Comparison of ENCODE assay signal across 8 cellular contexts in genomic region chr4:73620115-73620792, GRCh38. TPM values are rescaled to one million over a fixed set of nuclear protein-coding genes. Genes with fewer than 3 reads are reported as not detected.
DNase-seq lines count a peak whose midpoint lies in the region; ATAC-seq, FAIRE-seq and TF ChIP-seq lines count a peak whose summit lies in the region.

Gene RASSF6 (minus strand): TSS chr4:73620436. CDS start chr4:73611795, 8,641 bp downstream.

- H3K9me3 ChIP-seq in endothelial cell of umbilical vein (replicated peaks; ENCODE audit: control insufficient read depth, insufficient read depth, low read length) (no peaks in the 10 kb centered on the region), osteoblast (ENCODE audit: low read depth, low read length) (no peaks in the 10 kb centered on the region)

- no peak for FAIRE-seq in endothelial cell of umbilical vein (lab: Jason Lieb, UNC)

- BruUV-seq in endothelial cell of umbilical vein (replicated peaks; lab: Mats Ljungman, UMichigan): no TSS peak

- H3K4me1 ChIP-seq in endothelial cell of umbilical vein (ENCODE audit: control insufficient read depth, extremely low read depth, insufficient read depth, low read length) (no peaks in the 10 kb centered on the region), osteoblast (ENCODE audit: insufficient read depth, low read length) (no peaks in the 10 kb centered on the region)

- TF ChIP-seq CTCF in GM10248 (IDR thresholded peaks at IDR 0.05; ENCODE audit: control extremely low read depth, extremely low read depth, low read depth, missing control alignments): no peak
- TF ChIP-seq CTCF in RWPE1 (conservative IDR thresholded peaks at IDR 0.05; ENCODE audit: low read depth): no peak
- no peak for TF ChIP-seq CTCF in endothelial cell of umbilical vein (IDR thresholded peaks at IDR 0.05; ENCODE audit: extremely low read depth in 1 of 2, insufficient read depth in 1 of 2, low read depth in 1 of 2, low read length in 2 of 2)
- no peak for TF ChIP-seq CTCF in osteoblast (IDR thresholded peaks at IDR 0.05; ENCODE audit: extremely low read depth, low read depth, low read length)

- no peak for TF ChIP-seq POLR2A in endothelial cell of umbilical vein (IDR thresholded peaks at IDR 0.05; ENCODE audit: low read depth, low read length)

- H3K79me2 ChIP-seq in endothelial cell of umbilical vein (ENCODE audit: control insufficient read depth, insufficient read depth, low read length) (no peaks in the 10 kb centered on the region), osteoblast (ENCODE audit: insufficient read depth, low read length) (no peaks in the 10 kb centered on the region)

- H4K20me1 ChIP-seq in endothelial cell of umbilical vein (replicated peaks; ENCODE audit: control insufficient read depth, extremely low read depth, insufficient read depth, low read length) (no peaks in the 10 kb centered on the region), osteoblast (ENCODE audit: insufficient read depth, low read length) (no peaks in the 10 kb centered on the region)

- DNase-seq in GM10248 (ENCODE audit: extremely low spot score) (peak; percentile 36), HK-2 (ENCODE audit: unreplicated experiment) (peak; percentile 86), RWPE1 (ENCODE audit: low spot score) (peak; percentile 65), endothelial cell of umbilical vein (ENCODE audit: low read depth, low spot score) (no peak), osteoblast (ENCODE audit: insufficient read length, low spot score, missing footprints) (no peak), midbrain (lab: John Stamatoyannopoulos, UW) (no peak)
- DNase-seq in activated CD8-positive, alpha-beta memory T cell treated with anti-CD3 and anti-CD28 coated beads for 24 hours: no peak

- dilution Hi-C loops in endothelial cell of umbilical vein (cut with MboI; ENCODE audit: extremely low pct_ligation_motif_present, low sequenced_read_pairs): no loop called here

- ATAC-seq in GM21390 (IDR thresholded peaks at IDR 0.05; ENCODE audit: unreplicated experiment): peak; percentile 94

- H2AFZ ChIP-seq in endothelial cell of umbilical vein (ENCODE audit: low read depth, low read length) (peak within 1 kb of the TSS; percentile 74), osteoblast (ENCODE audit: low read length) (peak within 1 kb of the TSS; percentile 64)

- CTCF ChIA-PET in GM10248 (lab: Yijun Ruan, JAX): interaction anchor here (1.2 to 1.5 kb wide), 3 partner anchors 10 to 45 kb away, joined by 3 to 4 read pairs (median 3); no protein-coding TSS in a partner anchor
- CTCF ChIA-PET in RWPE1 (lab: Yijun Ruan, JAX): no interaction called here
- CTCF ChIA-PET in endothelial cell of umbilical vein (lab: Charles Lee): interaction anchor here (0.7 kb wide), 1 partner anchor 27 kb away, joined by 3 read pairs; no protein-coding TSS in a partner anchor

- no peaks in the 10 kb centered on the region for H3K36me3 ChIP-seq in endothelial cell of umbilical vein (ENCODE audit: control insufficient read depth in 2 of 2, extremely low read depth in 1 of 2, insufficient read depth in 2 of 2, low read length in 2 of 2)
- no peaks in the 10 kb centered on the region for H3K36me3 ChIP-seq in osteoblast (ENCODE audit: insufficient read depth, low read length)

- H3K27ac ChIP-seq in RWPE1: peak within 1 kb of the TSS; percentile 64
- no peak within 1 kb of the TSS for H3K27ac ChIP-seq in endothelial cell of umbilical vein (ENCODE audit: insufficient read depth, low read depth, low read length)
- H3K27ac ChIP-seq in osteoblast (ENCODE audit: low read depth, low read length): no peak within 1 kb of the TSS

- no peaks in the 10 kb centered on the region for H3K9me1 ChIP-seq in endothelial cell of umbilical vein (replicated peaks; ENCODE audit: control insufficient read depth, extremely low read depth, insufficient read depth, low read length)

- H3K9ac ChIP-seq in endothelial cell of umbilical vein (replicated peaks; ENCODE audit: extremely low read depth, insufficient read depth, low read length): no peak within 1 kb of the TSS

- no peak within 1 kb of the TSS for H3K4me2 ChIP-seq in endothelial cell of umbilical vein (ENCODE audit: insufficient read depth, low read length)
- H3K4me2 ChIP-seq in osteoblast (ENCODE audit: insufficient read depth, low read length): peak within 1 kb of the TSS; percentile 78

- H3K4me3 ChIP-seq in endothelial cell of umbilical vein (replicated peaks in 1 of 3; ENCODE audit: insufficient read depth in 1 of 3, low read depth in 1 of 3, low read length in 3 of 3) (no peak within 1 kb of the TSS), osteoblast (ENCODE audit: insufficient read depth, low read length) (peak within 1 kb of the TSS; percentile 50)

- intact Hi-C loops in endothelial cell of umbilical vein (cut with micrococcal nuclease): no loop called here

- no peaks in the 10 kb centered on the region for H3K27me3 ChIP-seq in endothelial cell of umbilical vein (ENCODE audit: control insufficient read depth in 2 of 2, insufficient read depth in 2 of 2, low read length in 2 of 2)
- H3K27me3 ChIP-seq in osteoblast (ENCODE audit: insufficient read depth, low read length): peaks cover 19% of the 10 kb centered on the region

- POLR2A ChIA-PET in GM10248 (lab: Yijun Ruan, JAX) (no interaction called here), RWPE1 (lab: Yijun Ruan, JAX; ENCODE audit: low non-redundant PET) (interaction anchor here (0.6 kb wide), 1 partner anchor 362 kb away, joined by 3 read pairs; the partner anchor contains the start of gene ANKRD17), endothelial cell of umbilical vein (lab: Charles Lee) (no interaction called here)

TF ChIP-seq in endothelial cell of umbilical vein, 7 proteins besides CTCF, POLR2A, EP300 and RAD21:
- TF ChIP-seq GATA2 (IDR thresholded peaks at IDR 0.05; ENCODE audit: insufficient read depth, insufficient read length, low read depth, low read length) (no peak), POLR2AphosphoS5 (IDR thresholded peaks at IDR 0.05; ENCODE audit: insufficient read depth, low read depth, low read length) (no peak), EZH2 (IDR thresholded peaks at IDR 0.05; ENCODE audit: borderline replicate concordance, low read depth, low read length, severe bottlenecking) (no peak), FOS (IDR thresholded peaks at IDR 0.05; ENCODE audit: borderline replicate concordance, insufficient read depth, low read length) (no peak), JUN (IDR thresholded peaks at IDR 0.05; ENCODE audit: borderline replicate concordance, insufficient read depth, insufficient read length, low read depth) (no peak), MYC (IDR thresholded peaks at IDR 0.05; ENCODE audit: low read depth, low read length) (no peak)

RNA-seq across cellular contexts. Expression of gene RASSF6, which starts in this region (rescaled TPM):
- total RNA-seq in endothelial cell of umbilical vein: not detected in 2 replicates
- polyA plus RNA-seq in endothelial cell of umbilical vein: not detected in 2 replicates
- not detected in 2 replicates for polyA plus RNA-seq in endothelial cell of umbilical vein (2011; cell fraction: cytosol; rRNA removed)
- not detected in 2 replicates for polyA plus RNA-seq in endothelial cell of umbilical vein (2011; cell fraction: nucleus; rRNA removed)
- polyA plus RNA-seq in endothelial cell of umbilical vein (2012): not detected in 2 replicates
- polyA minus RNA-seq in endothelial cell of umbilical vein: not detected in 2 replicates
- polyA minus RNA-seq in endothelial cell of umbilical vein (2011; cell fraction: cytosol; rRNA and poly(A)+ RNA removed): not detected
- polyA minus RNA-seq in endothelial cell of umbilical vein (2011; cell fraction: nucleus; rRNA and poly(A)+ RNA removed): not detected in 2 replicates
- total RNA-seq in osteoblast: not detected in 2 replicates

Comparison
In these comparisons a context has a peak if more than half of its experiments do, and no peak if none do; other contexts are left out.
1. DNase-seq: peak in GM10248 (single experiment), HK-2 (single experiment) and RWPE1 (single experiment); none in endothelial cell of umbilical vein (single experiment), osteoblast (single experiment), midbrain (single experiment) and activated CD8-positive, alpha-beta memory T cell treated with anti-CD3 and anti-CD28 coated beads for 24 hours (single experiment).